ENCODE assay signal across 1 cellular context in the genomic region with DNA sequence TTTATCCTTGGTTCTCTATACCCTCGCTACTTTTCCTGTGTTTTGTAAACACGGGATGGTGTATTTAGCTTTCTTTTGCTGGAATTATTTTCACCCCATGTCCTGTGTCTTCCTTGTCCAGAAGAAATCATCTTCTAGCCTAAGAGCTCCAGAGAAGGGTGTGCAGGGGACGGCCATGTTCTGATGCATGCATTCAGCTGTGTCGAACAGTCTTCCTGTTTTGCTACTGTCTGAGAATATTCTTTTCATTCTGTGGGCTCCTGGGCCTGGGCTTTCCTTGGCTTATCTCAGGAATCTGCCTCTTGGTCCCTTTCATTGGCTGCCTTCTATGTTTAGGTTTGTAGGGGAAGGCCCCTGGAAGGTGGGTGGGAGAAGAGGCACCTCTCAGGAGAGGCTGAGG.
TF ChIP-seq lines count a peak whose summit lies in the region.

No MANE protein-coding gene starts in this region.

TF ChIP-seq in K562, 482 proteins besides CTCF, POLR2A, EP300 and RAD21:
- peak in 1 of 3 experiments; percentile 27 for TF ChIP-seq YY1 (IDR thresholded peaks at IDR 0.05; ENCODE audit: borderline replicate concordance in 1 of 3, control insufficient read depth in 1 of 3, extremely low read depth in 1 of 3, insufficient read depth in 3 of 3, insufficient read length in 1 of 3, insufficient replicate concordance in 2 of 3, low read depth in 1 of 3, low read length in 2 of 3)
- TF ChIP-seq HDGF (IDR thresholded peaks at IDR 0.05) = no peak
